ENCODE assay signal across 8 cellular contexts in genomic region chr2:88632569-88632968, GRCh38.
"Had no signal": no experiment of that assay in that cellular context is flagged by ENCODE, and none has a peak within 500 bp of the region (broad histone marks: within the 10 kb centered on the region; RNA-seq: fewer than 3 reads in every experiment).

No MANE protein-coding gene starts in this region.

- H3K9ac ChIP-seq: KMS-11 had no signal

- H3K4me2 ChIP-seq: KMS-11 had no signal

- H3K36me3 Mint-ChIP-seq: IgD-negative memory B cell had no signal

- H3K4me3 Mint-ChIP-seq: IgD-negative memory B cell had no signal

- H3K27ac ChIP-seq: HL-60, KMS-11 had no signal

- DNase-seq: IMR-90, KBM-7, KG1 had no signal

- ATAC-seq: HepG2 had no signal

- FAIRE-seq: HepG2, HTR-8/SVneo had no signal

- H3K27ac Mint-ChIP-seq: IgD-negative memory B cell had no signal

- H3K9me3 Mint-ChIP-seq: IgD-negative memory B cell had no signal
